Comparison of ENCODE assay signal across 8 cellular contexts in genomic region chrX:154444001-154444754, GRCh38. TPM values are rescaled to one million over a fixed set of nuclear protein-coding genes. Genes with fewer than 3 reads are reported as not detected.
DNase-seq lines count a peak whose midpoint lies in the region; ATAC-seq, FAIRE-seq and TF ChIP-seq lines count a peak whose summit lies in the region.

TSS of gene FAM50A (plus strand) at chrX:154444141. CDS start at chrX:154444236, 95 bp downstream.

- no peaks in the 10 kb centered on the region for H3K9me3 Mint-ChIP-seq in activated naive CD4-positive, alpha-beta T cell treated with anti-CD3 and anti-CD28 coated beads, Interleukin-2, amount 50 U/mL, for 72 hours

- no peak for TF ChIP-seq EP300 in transverse colon (IDR thresholded peaks at IDR 0.05; ENCODE audit: low read depth)

- FAIRE-seq in HTR-8/SVneo (lab: Jason Lieb, UNC) = no peak

- H3K36me3 ChIP-seq in SJSA1 (peaks cover 49% of the 10 kb centered on the region), osteoblast (ENCODE audit: insufficient read depth, low read length) (peaks cover 50% of the 10 kb centered on the region), transverse colon (no peaks in the 10 kb centered on the region)

- H3K4me3 ChIP-seq in SJSA1 = peak within 1 kb of the TSS; percentile 69
- peak within 1 kb of the TSS; percentile 76 for H3K4me3 ChIP-seq in osteoblast (ENCODE audit: insufficient read depth, low read length)
- peak within 1 kb of the TSS; percentile 53 to 68 (median 60) for H3K4me3 ChIP-seq in transverse colon

- H3K27ac ChIP-seq in SJSA1 = peak within 1 kb of the TSS; percentile 19; the same call in 1 of the 2 replicates
- peak within 1 kb of the TSS; percentile 66 for H3K27ac ChIP-seq in osteoblast (ENCODE audit: low read depth, low read length)
- H3K27ac ChIP-seq in transverse colon = peak within 1 kb of the TSS; percentile 84 to 89 (median 87)

- in situ Hi-C loops in transverse colon (cut with MboI; ENCODE audit: low pct_ligation_motif_present in 1 of 4, low pct_unique_long_range_greater_than_20kb in 1 of 4, low sequenced_read_pairs in 3 of 4) = no loop called here

- H3K9me3 ChIP-seq in SJSA1 (replicated peaks) = no peaks in the 10 kb centered on the region
- no peaks in the 10 kb centered on the region for H3K9me3 ChIP-seq in osteoblast (ENCODE audit: low read depth, low read length)
- no peaks in the 10 kb centered on the region for H3K9me3 ChIP-seq in transverse colon

- peaks cover 62% of the 10 kb centered on the region for H3K79me2 ChIP-seq in osteoblast (ENCODE audit: insufficient read depth, low read length)

- peaks cover 28% of the 10 kb centered on the region for H4K20me1 ChIP-seq in osteoblast (ENCODE audit: insufficient read depth, low read length)

- peak; percentile 50 for ATAC-seq in GM19467 (IDR thresholded peaks at IDR 0.05; ENCODE audit: unreplicated experiment)
- ATAC-seq in activated naive CD4-positive, alpha-beta T cell treated with anti-CD3 and anti-CD28 coated beads, Interleukin-2, amount 50 U/mL, for 72 hours = peak; percentile 93 to 96

- DNase-seq in COLO668 (lab: John Stamatoyannopoulos, UW; ENCODE audit: unreplicated experiment) (peak; percentile 94), HTR-8/SVneo (ENCODE audit: insufficient read length, low spot score) (peak; percentile 47), SJSA1 (ENCODE audit: low read depth in 1 of 2, low spot score in 2 of 2) (peak; percentile 37 to 65), glomerular visceral epithelial cell (ENCODE audit: extremely low spot score) (peak; percentile 61), osteoblast (ENCODE audit: insufficient read length, low spot score, missing footprints) (peak; percentile 99), transverse colon (peak; percentile 86)
- peak; percentile 70 for DNase-seq in activated naive CD4-positive, alpha-beta T cell treated with anti-CD3 and anti-CD28 coated beads, Interleukin-2, amount 50 U/mL, for 72 hours (ENCODE audit: low spot score in 2 of 2)

- TF ChIP-seq POLR2A in transverse colon (IDR thresholded peaks at IDR 0.05) = no peak

- H3K4me2 ChIP-seq in osteoblast (ENCODE audit: insufficient read depth, low read length) = peak within 1 kb of the TSS; percentile 76

- H3K27me3 ChIP-seq in SJSA1 (replicated peaks) = no peaks in the 10 kb centered on the region
- H3K27me3 ChIP-seq in osteoblast (ENCODE audit: insufficient read depth, low read length) = no peaks in the 10 kb centered on the region
- no peaks in the 10 kb centered on the region for H3K27me3 ChIP-seq in transverse colon

- peak within 1 kb of the TSS; percentile 68 to 80 for H3K27ac Mint-ChIP-seq in activated naive CD4-positive, alpha-beta T cell treated with anti-CD3 and anti-CD28 coated beads, Interleukin-2, amount 50 U/mL, for 72 hours

- H3K4me1 ChIP-seq in SJSA1 (replicated peaks) (peaks cover 11% of the 10 kb centered on the region), osteoblast (ENCODE audit: insufficient read depth, low read length) (peaks cover 10% of the 10 kb centered on the region), transverse colon (peaks cover 0 to 17% (median 8%) of the 10 kb centered on the region in 4 donors)

- 55% methylated on average over 28 of the region's 92 CpGs; no CpG with 5 or more reads in 1 of the 2 donors for WGBS in transverse colon (ENCODE audit: low coverage in 1 of 2), 2 donors

- peaks cover 0 to 6% of the 10 kb centered on the region in 2 donors for H3K36me3 Mint-ChIP-seq in activated naive CD4-positive, alpha-beta T cell treated with anti-CD3 and anti-CD28 coated beads, Interleukin-2, amount 50 U/mL, for 72 hours

- peak within 1 kb of the TSS; percentile 22 for H2AFZ ChIP-seq in osteoblast (ENCODE audit: low read length)

- TF ChIP-seq CTCF in osteoblast (IDR thresholded peaks at IDR 0.05; ENCODE audit: extremely low read depth, low read depth, low read length) = no peak
- TF ChIP-seq CTCF in transverse colon (IDR thresholded peaks at IDR 0.05) = peak in 1 of 5 experiments; percentile 18

- intact Hi-C loops in transverse colon (cut with DNase I; ENCODE audit: low total_unique reads) = loop anchor here (5.0 kb wide), 1 partner anchor 1303 kb away; no protein-coding TSS in a partner anchor

RNA-seq across cellular contexts. Expression of gene FAM50A, which starts in this region (rescaled TPM):
- 54.3 and 70.5 TPM in 2 replicates for total RNA-seq in SJSA1 (2014; rRNA removed; shearing (Covaris generic))
- 10 to 100 TPM; 53.0 to 68.5 TPM for total RNA-seq in activated naive CD4-positive, alpha-beta T cell treated with anti-CD3 and anti-CD28 coated beads, Interleukin-2, amount 50 U/mL, for 72 hours
- total RNA-seq in osteoblast (46.0 and 48.1 TPM in 2 replicates), transverse colon (100 to 1,000 TPM in 1 of 4 donors, 10 to 100 TPM in 3; 39.9 to 130 (median 52.0) TPM)

Comparison
In these comparisons a context has a peak if more than half of its experiments do, and no peak if none do; other contexts are left out.
1. Peak in every context shown above with its lines: DNase-seq, ATAC-seq, H3K4me3 ChIP-seq and H3K27ac ChIP-seq.
2. DNase-seq: peak in every context shown above with its lines; median percentile 99 in osteoblast; 94 in COLO668; 86 in transverse colon; 70 in activated naive CD4-positive, alpha-beta T cell treated with anti-CD3 and anti-CD28 coated beads, Interleukin-2, amount 50 U/mL, for 72 hours; 61 in glomerular visceral epithelial cell; 51 in SJSA1; 47 in HTR-8/SVneo.
3. H3K27ac ChIP-seq: peak in every context shown above with its lines; median percentile 87 in transverse colon; 66 in osteoblast; 19 in SJSA1.